Comparison of ENCODE assay signal across 13 cellular contexts in genomic region chr21:44352253-44352860, GRCh38. TPM values are rescaled to one million over a fixed set of nuclear protein-coding genes. Genes with fewer than 3 reads are reported as not detected.
A peak's percentile ranks its signal among the peaks of the same experiment; 100 is the strongest.
DNase-seq lines count a peak whose midpoint lies in the region; ATAC-seq and TF ChIP-seq lines count a peak whose summit lies in the region.
"Had no signal": no experiment of that assay in that cellular context is flagged by ENCODE, and none has a peak within 500 bp of the region (broad histone marks: within the 10 kb centered on the region; RNA-seq: fewer than 3 reads in every experiment).

No MANE protein-coding gene starts in this region.

- H3K4me3 ChIP-seq in OCI-LY3 (ENCODE audit: low read length) (peak overlapping the region; percentile 83), spleen (peak overlapping the region in 1 of 8 donors; percentile 66), breast epithelium (no peak overlapping the region)
- H3K4me3 ChIP-seq: ovary had no signal

- H3K27ac ChIP-seq in OCI-LY3 (ENCODE audit: low read length) (peak overlapping the region; percentile 96), spleen (peak overlapping the region; percentile 73 to 93 (median 86)), breast epithelium (peak overlapping the region in 1 of 2 donors; percentile 25)
- H3K27ac ChIP-seq: ovary had no signal

- 65 to 74% (median 66%) methylated on average over 16 to 17 of the region's 17 CpGs for WGBS in spleen, 5 donors

- H3K27ac Mint-ChIP-seq in activated CD8-positive, alpha-beta memory T cell treated with anti-CD3 and anti-CD28 coated beads, Interleukin-2, amount 10 ng/mL, durations not matched to agents 7 days and 5 days: peak overlapping the region; percentile 87
- peak overlapping the region; percentile 40 to 75 (median 54) for H3K27ac Mint-ChIP-seq in immature natural killer cell

- H3K9me3 ChIP-seq in OCI-LY3 (ENCODE audit: insufficient read depth, low read length): no peaks in the 10 kb centered on the region
- no peaks in the 10 kb centered on the region for H3K9me3 ChIP-seq in spleen
- H3K9me3 ChIP-seq in breast epithelium: no peaks in the 10 kb centered on the region
- H3K9me3 ChIP-seq: ovary had no signal

- peaks cover 52% of the 10 kb centered on the region for H3K4me1 ChIP-seq in OCI-LY3 (ENCODE audit: low read length)
- peaks cover 25 to 81% (median 61%) of the 10 kb centered on the region in 6 donors for H3K4me1 ChIP-seq in spleen
- H3K4me1 ChIP-seq in breast epithelium: peaks cover 0 to 4% of the 10 kb centered on the region in 2 donors

- no peak overlapping the region for H2AFZ ChIP-seq in OCI-LY3 (ENCODE audit: low read depth, low read length)

- H3K4me3 Mint-ChIP-seq in activated CD8-positive, alpha-beta memory T cell treated with anti-CD3 and anti-CD28 coated beads, Interleukin-2, amount 10 ng/mL, durations not matched to agents 7 days and 5 days: no peak overlapping the region
- H3K4me3 Mint-ChIP-seq in immature natural killer cell: peak overlapping the region; percentile 87 to 95 (median 91)

- peak overlapping the region; percentile 92 for H3K4me2 ChIP-seq in OCI-LY3 (ENCODE audit: low read length)

- no peaks in the 10 kb centered on the region for H3K27me3 ChIP-seq in OCI-LY3 (ENCODE audit: low read depth, low read length)
- H3K27me3 ChIP-seq in spleen (replicated peaks in 1 of 7): peaks cover 4 to 40% (median 27%) of the 10 kb centered on the region in 7 donors
- H3K27me3 ChIP-seq in breast epithelium: peaks cover 18 to 48% of the 10 kb centered on the region in 2 donors
- H3K27me3 ChIP-seq: ovary had no signal

- TF ChIP-seq CTCF in OCI-LY3 (IDR thresholded peaks at IDR 0.05; ENCODE audit: low read depth, low read length) (no peak), spleen (IDR thresholded peaks at IDR 0.05 in 8 of 11, conservative IDR thresholded peaks at IDR 0.05 in 3 of 11) (no peak), breast epithelium (IDR thresholded peaks at IDR 0.05) (no peak)

- H3K4me1 Mint-ChIP-seq in activated CD8-positive, alpha-beta memory T cell treated with anti-CD3 and anti-CD28 coated beads, Interleukin-2, amount 10 ng/mL, durations not matched to agents 7 days and 5 days: peaks cover 53% of the 10 kb centered on the region
- peaks cover 50 to 51% of the 10 kb centered on the region in 2 donors for H3K4me1 Mint-ChIP-seq in immature natural killer cell

- no peak for DNase-seq in activated CD8-positive, alpha-beta memory T cell treated with anti-CD3 and anti-CD28 coated beads, Interleukin-2, amount 10 ng/mL, durations not matched to agents 7 days and 5 days
- DNase-seq in activated CD8-positive, alpha-beta memory T cell treated with anti-CD3 and anti-CD28 coated beads, Interleukin-2, amount 50 U/mL, for 4 hours: no peak
- peak; percentile 35 to 50 (median 43) for DNase-seq in immature natural killer cell
- no peak for DNase-seq in spleen
- no peak for DNase-seq in breast epithelium (ENCODE audit: low spot score in 2 of 2)
- no peak for DNase-seq in SKM-1 (lab: John Stamatoyannopoulos, UW; ENCODE audit: unreplicated experiment)
- DNase-seq: activated CD4-positive, alpha-beta T cell treated with anti-CD3 and anti-CD28 coated beads for 48 hours; DMS79; erythroblast; NCI-H1092; ovary had no signal

- peak overlapping the region; percentile 86 for H3K9ac ChIP-seq in OCI-LY3 (ENCODE audit: low read length)

- no peaks in the 10 kb centered on the region for H4K20me1 ChIP-seq in OCI-LY3 (ENCODE audit: insufficient read depth, low read length)

- no peaks in the 10 kb centered on the region for H3K9me3 Mint-ChIP-seq in activated CD8-positive, alpha-beta memory T cell treated with anti-CD3 and anti-CD28 coated beads, Interleukin-2, amount 10 ng/mL, durations not matched to agents 7 days and 5 days (ENCODE audit: low read depth)
- H3K9me3 Mint-ChIP-seq in immature natural killer cell: no peaks in the 10 kb centered on the region

- peaks cover 30% of the 10 kb centered on the region for H3K79me2 ChIP-seq in OCI-LY3 (ENCODE audit: low read length)

- peaks cover 24% of the 10 kb centered on the region for H3K27me3 Mint-ChIP-seq in activated CD8-positive, alpha-beta memory T cell treated with anti-CD3 and anti-CD28 coated beads, Interleukin-2, amount 10 ng/mL, durations not matched to agents 7 days and 5 days
- peaks cover 2 to 9% (median 5%) of the 10 kb centered on the region in 3 donors for H3K27me3 Mint-ChIP-seq in immature natural killer cell (ENCODE audit: low read depth in 3 of 3)

- CTCF ChIA-PET in activated CD8-positive, alpha-beta memory T cell treated with anti-CD3 and anti-CD28 coated beads, Interleukin-2, amount 10 ng/mL, durations not matched to agents 7 days and 5 days (lab: Charles Lee): interaction anchor here (1.1 kb wide), 1 partner anchor 7 kb away, joined by 4 read pairs; no protein-coding TSS in a partner anchor

- TF ChIP-seq POLR2A in spleen (IDR thresholded peaks at IDR 0.05) (no peak), breast epithelium (IDR thresholded peaks at IDR 0.05) (no peak)

- H3K36me3 ChIP-seq in OCI-LY3 (replicated peaks; ENCODE audit: low read depth, low read length) (peaks cover 9% of the 10 kb centered on the region), spleen (peaks cover 0 to 12% (median 2%) of the 10 kb centered on the region in 6 donors), breast epithelium (no peaks in the 10 kb centered on the region)
- H3K36me3 ChIP-seq: ovary had no signal

- H3K36me3 Mint-ChIP-seq in activated CD8-positive, alpha-beta memory T cell treated with anti-CD3 and anti-CD28 coated beads, Interleukin-2, amount 10 ng/mL, durations not matched to agents 7 days and 5 days: peaks cover 25% of the 10 kb centered on the region
- H3K36me3 Mint-ChIP-seq in immature natural killer cell: peaks cover 3 to 18% (median 17%) of the 10 kb centered on the region in 3 donors

- no peak for ATAC-seq in activated CD8-positive, alpha-beta memory T cell treated with anti-CD3 and anti-CD28 coated beads, Interleukin-2, amount 10 ng/mL, durations not matched to agents 7 days and 5 days
- no peak for ATAC-seq in GM18909 (IDR thresholded peaks at IDR 0.05; ENCODE audit: poor library complexity, unreplicated experiment)

- intact Hi-C loops in spleen (cut with DNase I; ENCODE audit: low total_unique reads): no loop called here
- intact Hi-C loops in breast epithelium (cut with DNase I; ENCODE audit: low total_unique reads): no loop called here

RNA-seq across cellular contexts. Expression of gene TRPM2, which starts 1.1 kb away (rescaled TPM):
- 10 to 100 TPM; 21.2 to 32.7 TPM for total RNA-seq in activated CD8-positive, alpha-beta memory T cell treated with anti-CD3 and anti-CD28 coated beads, Interleukin-2, amount 10 ng/mL, durations not matched to agents 7 days and 5 days
- polyA plus RNA-seq in immature natural killer cell: 10 to 100 TPM in 1 of 3 donors, 1 to 10 TPM in 2; 3.0 to 11.1 (median 4.4) TPM
- 10 to 100 TPM; 10.4 to 35.3 (median 22.0) TPM for total RNA-seq in spleen
- 10 to 100 TPM; 20.5 to 44.1 (median 28.4) TPM for polyA plus RNA-seq in spleen
- total RNA-seq in breast epithelium: 1 to 10 TPM; 4.3 to 7.9 (median 7.2) TPM

RNA-seq across cellular contexts. Expression of gene CFAP410, which starts 13.2 kb away (rescaled TPM):
- total RNA-seq in activated CD8-positive, alpha-beta memory T cell treated with anti-CD3 and anti-CD28 coated beads, Interleukin-2, amount 10 ng/mL, durations not matched to agents 7 days and 5 days: 10 to 100 TPM; 14.8 to 15.3 TPM
- polyA plus RNA-seq in immature natural killer cell: 10 to 100 TPM; 30.0 to 36.4 (median 31.6) TPM
- 10 to 100 TPM; 26.2 to 34.3 (median 32.3) TPM for total RNA-seq in spleen
- polyA plus RNA-seq in spleen: 10 to 100 TPM; 41.5 to 79.8 (median 70.9) TPM
- 10 to 100 TPM; 22.2 to 31.1 (median 27.8) TPM for total RNA-seq in breast epithelium

RNA-seq across cellular contexts. Expression of gene PFKL, which starts 52.5 kb away (rescaled TPM):
- 100 to 1,000 TPM; 162 to 200 TPM for total RNA-seq in activated CD8-positive, alpha-beta memory T cell treated with anti-CD3 and anti-CD28 coated beads, Interleukin-2, amount 10 ng/mL, durations not matched to agents 7 days and 5 days
- 10 to 100 TPM; 57.9 to 88.8 (median 84.6) TPM for polyA plus RNA-seq in immature natural killer cell
- 100 to 1,000 TPM in 5 of 7 donors, 10 to 100 TPM in 2; 88.1 to 145 (median 126) TPM for total RNA-seq in spleen
- 100 to 1,000 TPM in 1 of 3 donors, 10 to 100 TPM in 2; 65.9 to 113 (median 84.4) TPM for polyA plus RNA-seq in spleen
- total RNA-seq in breast epithelium: 100 to 1,000 TPM in 1 of 3 donors, 10 to 100 TPM in 2; 80.9 to 101 (median 97.9) TPM

Comparison
In these comparisons a context has a peak if more than half of its experiments do, and no peak if none do; other contexts are left out.
1. DNase-seq: peak in immature natural killer cell (3 of 3); none in activated CD8-positive, alpha-beta memory T cell treated with anti-CD3 and anti-CD28 coated beads, Interleukin-2, amount 10 ng/mL, durations not matched to agents 7 days and 5 days (single experiment), activated CD8-positive, alpha-beta memory T cell treated with anti-CD3 and anti-CD28 coated beads, Interleukin-2, amount 50 U/mL, for 4 hours (single experiment), spleen (single experiment), breast epithelium (0 of 2) and SKM-1 (single experiment).